Comparison of ENCODE assay signal across 22 cellular contexts in genomic region chr3:43079536-43080332, GRCh38. TPM values are rescaled to one million over a fixed set of nuclear protein-coding genes. Genes with fewer than 3 reads are reported as not detected.
DNase-seq lines count a peak whose midpoint lies in the region; ATAC-seq and TF ChIP-seq lines count a peak whose summit lies in the region.
"Had no signal": no experiment of that assay in that cellular context is flagged by ENCODE, and none has a peak within 500 bp of the region (broad histone marks: within the 10 kb centered on the region; RNA-seq: fewer than 3 reads in every experiment).

No MANE protein-coding gene starts in this region.

- no peak overlapping the region for H3K56ac ChIP-seq in H9 (ENCODE audit: insufficient read length, low read depth, low read length)

- no peaks in the 10 kb centered on the region for H3K79me1 ChIP-seq in neuronal stem cell (ENCODE audit: low read depth, low read length)
- H3K79me1 ChIP-seq in H9 (ENCODE audit: insufficient read depth, low read depth, low read length, poor library complexity, severe bottlenecking): no peaks in the 10 kb centered on the region

- H4K8ac ChIP-seq in neuronal stem cell (ENCODE audit: low read depth, low read length): no peak overlapping the region
- no peak overlapping the region for H4K8ac ChIP-seq in H9 (replicated peaks; ENCODE audit: insufficient read length, low read depth, low read length)

- peaks cover 24 to 31% of the 10 kb centered on the region in 2 experiments for H3K9me3 Mint-ChIP-seq in H9

- peak overlapping the region; percentile 6 for H3K9ac ChIP-seq in neuronal stem cell (ENCODE audit: low read depth, low read length, poor library complexity)
- no peak overlapping the region for H3K9ac ChIP-seq in H9 (ENCODE audit: extremely low read depth, insufficient read length, low read length)
- H3K9ac ChIP-seq: BLaER1 treated with 17β-estradiol and CSF1 and Interleukin-3, amounts not matched to agents 10 nM and 100 nM; GM23248 had no signal

- H2AK5ac ChIP-seq in neuronal stem cell (ENCODE audit: low read depth, low read length) (no peak overlapping the region), H9 (ENCODE audit: insufficient read length, low read length) (no peak overlapping the region)

- H3K9me3 ChIP-seq in right atrium auricular region: no peaks in the 10 kb centered on the region
- no peaks in the 10 kb centered on the region for H3K9me3 ChIP-seq in right cardiac atrium (ENCODE audit: control insufficient read depth, low read length)
- H3K9me3 ChIP-seq in neuronal stem cell (replicated peaks in 1 of 2; ENCODE audit: control insufficient read depth in 2 of 2, insufficient read depth in 1 of 2, low read depth in 1 of 2, low read length in 2 of 2): peaks cover 0 to 21% of the 10 kb centered on the region in 2 donors
- H3K9me3 ChIP-seq in H9 (ENCODE audit: control insufficient read depth, low read depth, low read length): peaks cover 16% of the 10 kb centered on the region
- H3K9me3 ChIP-seq: A549, BE2C had no signal

- H3K4me1 ChIP-seq in right atrium auricular region (no peaks in the 10 kb centered on the region), right cardiac atrium (ENCODE audit: control insufficient read depth, insufficient read depth, low read length) (no peaks in the 10 kb centered on the region), neuronal stem cell (ENCODE audit: control insufficient read depth in 2 of 2, insufficient read depth in 1 of 2, low read depth in 1 of 2, low read length in 2 of 2) (no peaks in the 10 kb centered on the region), H9 (ENCODE audit: insufficient read depth, low read length) (no peaks in the 10 kb centered on the region)
- H3K4me1 ChIP-seq: A549; BE2C; BLaER1 treated with 17β-estradiol and CSF1 and Interleukin-3, amounts not matched to agents 10 nM and 100 nM had no signal

- no peak overlapping the region for H4K5ac ChIP-seq in H9 (ENCODE audit: insufficient read length, low read depth, low read length)

- H2BK120ac ChIP-seq in neuronal stem cell (ENCODE audit: low read depth, low read length) (no peak overlapping the region), H9 (ENCODE audit: low read depth, low read length, poor library complexity, severe bottlenecking) (no peak overlapping the region)

- no peak overlapping the region for H3K27ac ChIP-seq in right atrium auricular region
- no peak overlapping the region for H3K27ac ChIP-seq in right cardiac atrium (ENCODE audit: low read length)
- H3K27ac ChIP-seq in neuronal stem cell (replicated peaks; ENCODE audit: low read length): no peak overlapping the region
- H3K27ac ChIP-seq in H9 (ENCODE audit: insufficient read length, low read depth, low read length): no peak overlapping the region
- H3K27ac ChIP-seq: A549; BLaER1 treated with 17β-estradiol and CSF1 and Interleukin-3, amounts not matched to agents 10 nM and 100 nM; GM23248 had no signal

- no peak overlapping the region for H2BK20ac ChIP-seq in H9 (ENCODE audit: low read depth, low read length, poor library complexity, severe bottlenecking)

- H2BK5ac ChIP-seq in neuronal stem cell (ENCODE audit: low read length) (no peak overlapping the region), H9 (ENCODE audit: insufficient read length, low read length) (no peak overlapping the region)

- H3K27me3 ChIP-seq in right atrium auricular region (no peaks in the 10 kb centered on the region), right cardiac atrium (ENCODE audit: control insufficient read depth, insufficient read depth) (no peaks in the 10 kb centered on the region), neuronal stem cell (ENCODE audit: control insufficient read depth in 3 of 3, insufficient read depth in 3 of 3, low read depth in 1 of 3, low read length in 3 of 3) (no peaks in the 10 kb centered on the region), H9 (ENCODE audit: insufficient read depth, low read length) (no peaks in the 10 kb centered on the region)
- H3K27me3 ChIP-seq: BE2C; BLaER1 treated with 17β-estradiol and CSF1 and Interleukin-3, amounts not matched to agents 10 nM and 100 nM had no signal

- no peak overlapping the region for H3T11ph ChIP-seq in H9 (ENCODE audit: low read length)

- H3K4ac ChIP-seq in neuronal stem cell (ENCODE audit: low read length) (no peak overlapping the region), H9 (ENCODE audit: low read depth, low read length) (no peak overlapping the region)

- no peak overlapping the region for H2BK12ac ChIP-seq in neuronal stem cell (ENCODE audit: low read length)
- no peak overlapping the region for H2BK12ac ChIP-seq in H9 (ENCODE audit: insufficient read length, low read depth, low read length)

- H3K4me2 ChIP-seq in neuronal stem cell (ENCODE audit: insufficient read depth, low read length, poor library complexity, severe bottlenecking) (no peak overlapping the region), H9 (ENCODE audit: insufficient read depth, insufficient read length, low read length) (no peak overlapping the region)
- H3K4me2 ChIP-seq: A549; BLaER1 treated with 17β-estradiol and CSF1 and Interleukin-3, amounts not matched to agents 10 nM and 100 nM had no signal

- no peak overlapping the region for H3K18ac ChIP-seq in neuronal stem cell (ENCODE audit: low read length)
- no peak overlapping the region for H3K18ac ChIP-seq in H9 (ENCODE audit: insufficient read length, low read depth, low read length)

- no peak for TF ChIP-seq CTCF in right atrium auricular region (IDR thresholded peaks at IDR 0.05)
- TF ChIP-seq CTCF in H9 (conservative IDR thresholded peaks at IDR 0.05): no peak

- no peak overlapping the region for H3K4me3 Mint-ChIP-seq in H9
- H3K4me3 Mint-ChIP-seq: CD14-positive monocyte; CD4-positive, alpha-beta T cell; CD8-positive, alpha-beta memory T cell had no signal

- no peaks in the 10 kb centered on the region for H3K79me2 ChIP-seq in H9 (ENCODE audit: insufficient read depth, low read length)

- H2AFZ ChIP-seq in neuronal stem cell (ENCODE audit: low read length): no peak overlapping the region
- no peak overlapping the region for H2AFZ ChIP-seq in H9 (ENCODE audit: low read length)
- H2AFZ ChIP-seq: GM23248 had no signal

- no peak overlapping the region for H3K23ac ChIP-seq in neuronal stem cell (ENCODE audit: low read depth, low read length, poor library complexity)
- H3K23ac ChIP-seq in H9 (ENCODE audit: insufficient read length, low read depth, low read length): no peak overlapping the region

- H3K14ac ChIP-seq in neuronal stem cell (ENCODE audit: low read length) (peak overlapping the region; percentile 47), H9 (ENCODE audit: insufficient read depth, low read length) (no peak overlapping the region)

- H4K91ac ChIP-seq in neuronal stem cell (ENCODE audit: low read depth, low read length, poor library complexity) (no peak overlapping the region), H9 (ENCODE audit: insufficient read length, low read depth, low read length) (no peak overlapping the region)

- peaks cover 45 to 57% (median 57%) of the 10 kb centered on the region in 3 experiments for H3K36me3 Mint-ChIP-seq in H9 (ENCODE audit: insufficient read depth in 1 of 3, low read depth in 3 of 3)

- H3K36me3 ChIP-seq in right atrium auricular region (peaks cover 20% of the 10 kb centered on the region), neuronal stem cell (replicated peaks in 1 of 2; ENCODE audit: control insufficient read depth in 2 of 2, insufficient read depth in 2 of 2, low read length in 2 of 2) (peaks cover 22 to 25% of the 10 kb centered on the region in 2 donors)
- H3K36me3 ChIP-seq: BE2C had no signal

- H3K4me3 ChIP-seq in right atrium auricular region (no peak overlapping the region), right cardiac atrium (ENCODE audit: low read length) (no peak overlapping the region), neuronal stem cell (ENCODE audit: low read length in 2 of 2) (peak overlapping the region in 1 of 2 donors; percentile 2)
- H3K4me3 ChIP-seq: A549; BLaER1 treated with 17β-estradiol and CSF1 and Interleukin-3, amounts not matched to agents 10 nM and 100 nM; GM23248 had no signal

- no peaks in the 10 kb centered on the region for H4K20me1 ChIP-seq in H9 (ENCODE audit: control insufficient read depth, insufficient read depth, insufficient read length)

- H3K27ac Mint-ChIP-seq in H9: peak overlapping the region in 1 of 3 experiments; percentile 80; a peak in 1 of 7 replicates
- H3K27ac Mint-ChIP-seq: CD14-positive monocyte; CD4-positive, alpha-beta T cell; CD8-positive, alpha-beta memory T cell had no signal

- no peak for ATAC-seq in right cardiac atrium
- ATAC-seq: A549, HCT116 had no signal

- intact Hi-C loops in right cardiac atrium (cut with DNase I): no loop called here

- WGBS in right cardiac atrium: 95% methylated on average over 31 of the region's 31 CpGs
- no CpG with 5 or more reads among the region's 31 CpGs for WGBS in neuronal stem cell (ENCODE audit: extremely low coverage in 2 of 2, insufficient read length in 2 of 2, insufficient replicate concordance in 1 of 2), 2 donors
- no CpG with 5 or more reads among the region's 31 CpGs for WGBS in H9 (ENCODE audit: extremely low coverage, insufficient read length, low lambda C conversion rate)

- H3K4me1 Mint-ChIP-seq in H9: no peaks in the 10 kb centered on the region
- H3K4me1 Mint-ChIP-seq: CD14-positive monocyte had no signal

- H3K27me3 Mint-ChIP-seq in H9 (ENCODE audit: low read depth): no peaks in the 10 kb centered on the region; the same call in 1 of the 2 replicates
- H3K27me3 Mint-ChIP-seq: CD4-positive, alpha-beta T cell; CD8-positive, alpha-beta memory T cell had no signal

- no peak overlapping the region for H2BK15ac ChIP-seq in neuronal stem cell (ENCODE audit: low read length)
- H2BK15ac ChIP-seq in H9 (ENCODE audit: low read depth, low read length): no peak overlapping the region

- H3K23me2 ChIP-seq in H9 (ENCODE audit: insufficient read length, low read depth, low read length, poor library complexity, severe bottlenecking): no peaks in the 10 kb centered on the region

- DNase-seq in right atrium auricular region (ENCODE audit: low spot score): peak; percentile 55
- DNase-seq in right cardiac atrium: no peak
- no peak for DNase-seq in neuronal stem cell (ENCODE audit: low spot score)
- peak; percentile 22 for DNase-seq in ureter (ENCODE audit: low spot score)
- DNase-seq in DMS 273 (lab: John Stamatoyannopoulos, UW; ENCODE audit: unreplicated experiment): no peak
- DNase-seq in H9: no peak
- DNase-seq: 8988T; ACHN; AML-193; BE2C; Calu3; CD4-positive, alpha-beta T cell; CD8-positive, alpha-beta memory T cell; COR-L47; DMS153; DND-41; GM23248; H7 had no signal

RNA-seq across cellular contexts. Expression of gene POMGNT2, which starts 26.1 kb away (rescaled TPM):
- total RNA-seq in right atrium auricular region: 10 to 100 TPM; 28.0 to 33.1 TPM
- total RNA-seq in right cardiac atrium: 10 to 100 TPM; 16.9 to 28.2 (median 25.0) TPM
- polyA plus RNA-seq in right cardiac atrium: 23.4 TPM
- polyA plus RNA-seq in neuronal stem cell (2013, experiment 1 of 2): 21.8 TPM
- 21.6 TPM for polyA plus RNA-seq in neuronal stem cell (2013, experiment 2 of 2)
- 9.2 TPM for total RNA-seq in ureter
- total RNA-seq in H9 (2021): 12.9 and 14.0 TPM in 2 replicates

Comparison
In these comparisons a context has a peak if more than half of its experiments do, and no peak if none do; other contexts are left out.
1. DNase-seq: peak in right atrium auricular region (single experiment) and ureter (single experiment); none in right cardiac atrium (0 of 3), neuronal stem cell (single experiment), DMS 273 (single experiment) and H9 (single experiment).